In the genomic region with DNA sequence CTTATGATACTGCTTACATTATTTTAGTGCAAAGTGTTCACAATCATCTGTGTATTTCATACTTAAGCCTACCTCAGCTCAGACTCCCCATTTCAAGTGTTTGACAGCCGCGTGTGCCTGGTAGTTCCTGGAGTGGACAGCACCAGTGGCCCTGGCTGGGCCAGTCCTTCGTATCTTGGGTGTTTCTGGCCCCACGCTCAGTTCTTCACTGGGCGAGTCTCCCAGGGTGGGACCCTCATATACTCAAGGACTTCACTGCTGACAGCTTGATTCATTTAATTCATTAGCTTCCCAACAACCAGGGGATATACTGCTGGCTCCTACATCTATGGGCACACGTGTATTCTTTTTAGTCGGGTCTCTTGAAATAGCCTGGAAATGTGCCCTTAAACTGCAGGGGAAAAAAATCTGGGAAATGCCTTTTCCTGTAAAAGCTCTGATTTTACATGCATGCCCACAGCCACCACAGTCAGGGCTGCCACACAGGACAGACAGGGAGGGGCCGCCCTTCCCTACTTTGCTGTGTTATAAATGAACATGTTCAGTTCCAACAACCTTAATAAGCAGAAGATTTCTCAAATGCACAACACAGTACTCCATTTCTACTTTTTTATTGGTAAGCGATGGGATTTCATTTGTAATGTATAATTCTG, we compare ENCODE assay signal across 30 cellular contexts.
"Had no signal": no experiment of that assay in that cellular context is flagged by ENCODE, and none has a peak within 500 bp of the region (broad histone marks: within the 10 kb centered on the region; RNA-seq: fewer than 3 reads in every experiment).

No MANE protein-coding gene starts in this region.

- H3K27ac Mint-ChIP-seq: activated CD4-positive, alpha-beta T cell treated with anti-CD3 and anti-CD28 coated beads, Interleukin-2, amount 10 ng/mL, durations not matched to agents 24 days and 14 days; activated CD8-positive, alpha-beta memory T cell treated with anti-CD3 and anti-CD28 coated beads, Interleukin-2, amount 10 ng/mL, durations not matched to agents 7 days and 5 days; activated naive CD4-positive, alpha-beta T cell treated with anti-CD3 and anti-CD28 coated beads, Interleukin-2, amount 50 U/mL, for 72 hours; activated naive CD8-positive, alpha-beta T cell treated with anti-CD3 and anti-CD28 coated beads, Interleukin-2, amount 50 U/mL, for 24 hours; activated T-cell treated with anti-CD3 and anti-CD28 coated beads, Interleukin-2, amount 50 U/mL, for 24 hours; T-helper 17 cell; WTC11 had no signal

- H3K4me1 Mint-ChIP-seq: activated CD4-positive, alpha-beta T cell treated with anti-CD3 and anti-CD28 coated beads, Interleukin-2, amount 10 ng/mL, durations not matched to agents 24 days and 14 days; activated CD8-positive, alpha-beta memory T cell treated with anti-CD3 and anti-CD28 coated beads, Interleukin-2, amount 10 ng/mL, durations not matched to agents 7 days and 5 days; activated naive CD8-positive, alpha-beta T cell treated with anti-CD3 and anti-CD28 coated beads, Interleukin-2, amount 50 U/mL, for 24 hours; WTC11 had no signal

- H3K36me3 Mint-ChIP-seq: activated CD8-positive, alpha-beta memory T cell treated with anti-CD3 and anti-CD28 coated beads, Interleukin-2, amount 10 ng/mL, durations not matched to agents 7 days and 5 days; activated naive CD4-positive, alpha-beta T cell treated with anti-CD3 and anti-CD28 coated beads, Interleukin-2, amount 50 U/mL, for 72 hours; WTC11 had no signal

- H3K9me3 ChIP-seq: ascending aorta, Peyer's patch had no signal

- H3K27me3 Mint-ChIP-seq: T-helper 17 cell had no signal

- DNase-seq: activated CD4-positive, alpha-beta T cell treated with anti-CD3 and anti-CD28 coated beads for 1 hour; activated CD4-positive, alpha-beta T cell treated with anti-CD3 and anti-CD28 coated beads, Interleukin-2, amount 10 ng/mL, durations not matched to agents 24 days and 14 days; activated CD4-positive, alpha-beta T cell treated with anti-CD3 and anti-CD28 coated beads, Interleukin-2, amount 50 U/mL, for 48 hours; activated CD8-positive, alpha-beta memory T cell treated with anti-CD3 and anti-CD28 coated beads, Interleukin-2, amount 10 ng/mL, durations not matched to agents 7 days and 5 days; activated effector memory CD4-positive, alpha-beta T cell treated with anti-CD3 and anti-CD28 coated beads, Interleukin-2, amount 50 U/mL, for 16 hours; activated naive CD4-positive, alpha-beta T cell treated with Interleukin-2 at 50 U/mL for 16 hours; activated naive CD8-positive, alpha-beta T cell treated with anti-CD3 and anti-CD28 coated beads, Interleukin-2, amount 50 U/mL, for 24 hours; activated T-cell treated with anti-CD3 and anti-CD28 coated beads, Interleukin-2, amount 50 U/mL, for 24 hours; amniotic stem cell; brain microvascular endothelial cell; Kasumi-1; KBM-7; NCI-H1105 treated with DMSO at 0.1 percent for 48 hours; NCI-H146; NCI-H187 treated with DMSO at 0.1 percent for 48 hours; NCI-H2081 treated with DMSO at 0.1 percent for 48 hours; NCI-H2171 treated with DMSO at 0.1 percent for 48 hours; NCI-H345; NCI-H510A; NCI-H526 treated with DMSO at 0.1 percent for 48 hours; NK-92 treated with Interleukin-12 subunit alpha and Interleukin-12 subunit beta, amount 100 ng/mL, for 24 hours; Peyer's patch; SHP77; T-helper 17 cell; T-helper 9 cell had no signal

- H3K36me3 ChIP-seq: ascending aorta, brain microvascular endothelial cell, cardiac muscle cell, Peyer's patch had no signal

- H3K9me3 Mint-ChIP-seq: activated CD4-positive, alpha-beta T cell treated with anti-CD3 and anti-CD28 coated beads, Interleukin-2, amount 10 ng/mL, durations not matched to agents 24 days and 14 days; activated naive CD4-positive, alpha-beta T cell treated with anti-CD3 and anti-CD28 coated beads, Interleukin-2, amount 50 U/mL, for 72 hours; activated naive CD8-positive, alpha-beta T cell treated with anti-CD3 and anti-CD28 coated beads, Interleukin-2, amount 50 U/mL, for 24 hours; activated T-cell treated with anti-CD3 and anti-CD28 coated beads, Interleukin-2, amount 50 U/mL, for 24 hours; WTC11 had no signal

- H3K4me3 Mint-ChIP-seq: activated CD4-positive, alpha-beta T cell treated with anti-CD3 and anti-CD28 coated beads, Interleukin-2, amount 10 ng/mL, durations not matched to agents 24 days and 14 days; activated CD8-positive, alpha-beta memory T cell treated with anti-CD3 and anti-CD28 coated beads, Interleukin-2, amount 10 ng/mL, durations not matched to agents 7 days and 5 days; activated naive CD8-positive, alpha-beta T cell treated with anti-CD3 and anti-CD28 coated beads, Interleukin-2, amount 50 U/mL, for 24 hours; activated T-cell treated with anti-CD3 and anti-CD28 coated beads, Interleukin-2, amount 50 U/mL, for 24 hours; T-helper 17 cell; WTC11 had no signal

- H3K27ac ChIP-seq: ascending aorta, brain microvascular endothelial cell, cardiac muscle cell, Peyer's patch, RWPE1 had no signal

- H3K27me3 ChIP-seq: ascending aorta, brain microvascular endothelial cell, cardiac muscle cell, Peyer's patch had no signal

- H3K4me1 ChIP-seq: Peyer's patch had no signal

- ATAC-seq: activated CD8-positive, alpha-beta memory T cell treated with anti-CD3 and anti-CD28 coated beads, Interleukin-2, amount 10 ng/mL, durations not matched to agents 7 days and 5 days; activated naive CD4-positive, alpha-beta T cell treated with anti-CD3 and anti-CD28 coated beads, Interleukin-2, amount 50 U/mL, for 72 hours; activated naive CD8-positive, alpha-beta T cell treated with anti-CD3 and anti-CD28 coated beads, Interleukin-2, amount 50 U/mL, for 24 hours; T-helper 17 cell; WTC11 had no signal

- H3K4me3 ChIP-seq: ascending aorta, cardiac muscle cell, Peyer's patch had no signal
